31 cellular contexts compared by ENCODE assay signal in genomic region chr2:40129725-40130124, GRCh38.
DNase-seq lines count a peak whose midpoint lies in the region; ATAC-seq, FAIRE-seq and TF ChIP-seq lines count a peak whose summit lies in the region.
"Had no signal": no experiment of that assay in that cellular context is flagged by ENCODE, and none has a peak within 500 bp of the region (broad histone marks: within the 10 kb centered on the region; RNA-seq: fewer than 3 reads in every experiment).

No MANE protein-coding gene starts in this region.

- H3K23ac ChIP-seq in trophoblast cell (ENCODE audit: low read length): no peak overlapping the region

- peaks cover 11% of the 10 kb centered on the region for H3K79me1 ChIP-seq in trophoblast cell (ENCODE audit: low read length)

- intact Hi-C loops in left cardiac atrium (cut with DNase I): no loop called here

- H2AK5ac ChIP-seq in trophoblast cell (ENCODE audit: low read length): no peak overlapping the region

- H3K4me3 ChIP-seq in astrocyte (ENCODE audit: insufficient read depth, low read depth, low read length): no peak overlapping the region
- no peak overlapping the region for H3K4me3 ChIP-seq in trophoblast cell (ENCODE audit: low read depth, low read length)
- H3K4me3 ChIP-seq: adrenal gland, skin epidermis, thyroid gland had no signal

- no CpG with 5 or more reads among the region's 1 CpG for WGBS in trophoblast cell (ENCODE audit: extremely low coverage, insufficient coverage, insufficient read length)

- no peak overlapping the region for H2BK5ac ChIP-seq in trophoblast cell (ENCODE audit: low read depth, low read length, poor library complexity)

- H2BK120ac ChIP-seq in trophoblast cell (ENCODE audit: insufficient read depth, low read length, poor library complexity): peak overlapping the region; percentile 41

- H3K4me3 Mint-ChIP-seq in astrocyte (ENCODE audit: unreplicated experiment): no peak overlapping the region
- H3K4me3 Mint-ChIP-seq: activated CD8-positive, alpha-beta T cell treated with anti-CD3 and anti-CD28 coated beads, Interleukin-2, amount 10 ng/mL, durations not matched to agents 7 days and 5 days; B cell; central memory CD8-positive, alpha-beta T cell; natural killer cell; stimulated activated memory B cell treated with anti-CD40 and anti-IgM and Interleukin-4, amounts not matched to agents 10 μg/mL and 1 μg/mL and 100 μg/mL, for 72 hours had no signal

- H3K27me3 ChIP-seq in astrocyte (ENCODE audit: insufficient read depth, low read length) (no peaks in the 10 kb centered on the region), trophoblast cell (ENCODE audit: insufficient read depth, low read length) (no peaks in the 10 kb centered on the region)
- H3K27me3 ChIP-seq: adrenal gland, thyroid gland had no signal

- peak overlapping the region; percentile 77 for H4K91ac ChIP-seq in trophoblast cell (ENCODE audit: low read depth, low read length)

- no peaks in the 10 kb centered on the region for H3K27me3 Mint-ChIP-seq in astrocyte (ENCODE audit: low read depth, unreplicated experiment)
- H3K27me3 Mint-ChIP-seq: B cell; central memory CD8-positive, alpha-beta T cell; stimulated activated memory B cell treated with anti-CD40 and anti-IgM and Interleukin-4, amounts not matched to agents 10 μg/mL and 1 μg/mL and 100 μg/mL, for 72 hours had no signal

- no peak overlapping the region for H2BK12ac ChIP-seq in trophoblast cell (ENCODE audit: low read length)

- peaks cover 23% of the 10 kb centered on the region for H3K4me1 ChIP-seq in astrocyte (ENCODE audit: insufficient read depth, low read length)
- peaks cover 4 to 6% of the 10 kb centered on the region in 2 experiments for H3K4me1 ChIP-seq in trophoblast cell (ENCODE audit: control insufficient read depth in 1 of 2, insufficient read depth in 2 of 2, low read length in 2 of 2)
- H3K4me1 ChIP-seq: adrenal gland, parathyroid adenoma, thyroid gland had no signal

- ATAC-seq in left cardiac atrium (peak; percentile 69 to 80), GM18909 (IDR thresholded peaks at IDR 0.05; ENCODE audit: poor library complexity, unreplicated experiment) (no peak)
- ATAC-seq: activated CD4-positive, CD25-positive, alpha-beta regulatory T cell treated with anti-CD3 and anti-CD28 coated beads, Interleukin-2, amount 50 U/mL, for 24 hours; activated CD8-positive, alpha-beta T cell treated with anti-CD3 and anti-CD28 coated beads, Interleukin-2, amount 10 ng/mL, durations not matched to agents 7 days and 5 days; esophagus mucosa; natural killer cell; stimulated activated memory B cell treated with anti-CD40 and anti-IgM and Interleukin-4, amounts not matched to agents 10 μg/mL and 1 μg/mL and 100 μg/mL, for 72 hours had no signal

- H4K20me1 ChIP-seq in astrocyte (ENCODE audit: insufficient read depth, low read length): no peaks in the 10 kb centered on the region

- H3K18ac ChIP-seq in trophoblast cell (ENCODE audit: low read length): no peak overlapping the region

- H3K79me2 ChIP-seq in astrocyte (ENCODE audit: insufficient read depth, low read length) (no peaks in the 10 kb centered on the region), trophoblast cell (ENCODE audit: control insufficient read depth, insufficient read depth, low read length, poor library complexity) (no peaks in the 10 kb centered on the region)
- H3K79me2 ChIP-seq: parathyroid adenoma had no signal

- TF ChIP-seq CTCF in astrocyte (IDR thresholded peaks at IDR 0.05; ENCODE audit: insufficient read depth, low read depth, low read length): no peak

- peak; percentile 34 for DNase-seq in EH (ENCODE audit: low read depth)
- no peak for DNase-seq in astrocyte (ENCODE audit: low read depth)
- peak; percentile 36 for DNase-seq in left cardiac atrium
- no peak for DNase-seq in trophoblast cell
- no peak for DNase-seq in stimulated activated CD4-positive, alpha-beta T cell treated with anti-CD3 and anti-CD28 coated beads, Interleukin-4, amount 100 ng/mL, for 1 hour
- no peak for DNase-seq in activated gamma-delta T cell treated with Interleukin-2 at 50 U/mL for 16 hours
- DNase-seq in COLO829 (ENCODE audit: low spot score): no peak
- DNase-seq: activated CD8-positive, alpha-beta T cell treated with anti-CD3 and anti-CD28 coated beads, Interleukin-2, amount 10 ng/mL, durations not matched to agents 7 days and 5 days; activated naive CD4-positive, alpha-beta T cell; DMS79 treated with DMSO at 0.1 percent for 48 hours; effector CD8-positive, alpha-beta T cell; GOT3; kidney glomerular epithelial cell; natural killer cell; NCI-H1048; NCI-H2029; stimulated activated CD4-positive, alpha-beta T cell treated with anti-CD3 and anti-CD28 coated beads, Interleukin-2, amount 100 ng/mL, for 24 hours; SW 1271; thyroid gland had no signal

- H2AFZ ChIP-seq in astrocyte (ENCODE audit: low read depth, low read length) (no peak overlapping the region), trophoblast cell (ENCODE audit: insufficient read depth, low read length, poor library complexity) (no peak overlapping the region)
- H2AFZ ChIP-seq: parathyroid adenoma had no signal

- H3K9ac ChIP-seq in astrocyte (ENCODE audit: low read length) (no peak overlapping the region), trophoblast cell (ENCODE audit: low read length) (no peak overlapping the region)
- H3K9ac ChIP-seq: parathyroid adenoma had no signal

- H3K36me3 ChIP-seq in astrocyte (ENCODE audit: insufficient read depth, low read length) (no peaks in the 10 kb centered on the region), trophoblast cell (ENCODE audit: control insufficient read depth in 1 of 2, insufficient read depth in 2 of 2, low read length in 2 of 2) (peaks cover 0 to 2% of the 10 kb centered on the region in 2 experiments)
- H3K36me3 ChIP-seq: adrenal gland, thyroid gland had no signal

- H3K14ac ChIP-seq in trophoblast cell (ENCODE audit: low read length): no peak overlapping the region

- FAIRE-seq in astrocyte (lab: Jason Lieb, UNC): no peak
- FAIRE-seq: A204.1, frontal cortex, GM12891 had no signal

- H3K9me3 ChIP-seq in astrocyte (ENCODE audit: insufficient read depth, low read depth, low read length) (no peaks in the 10 kb centered on the region), trophoblast cell (ENCODE audit: insufficient read depth, low read depth, low read length) (no peaks in the 10 kb centered on the region)
- H3K9me3 ChIP-seq: adrenal gland, thyroid gland had no signal

- peak overlapping the region; percentile 67 for H3K27ac Mint-ChIP-seq in astrocyte (ENCODE audit: unreplicated experiment)
- H3K27ac Mint-ChIP-seq: activated CD8-positive, alpha-beta T cell treated with anti-CD3 and anti-CD28 coated beads, Interleukin-2, amount 10 ng/mL, durations not matched to agents 7 days and 5 days; B cell; natural killer cell; stimulated activated memory B cell treated with anti-CD40 and anti-IgM and Interleukin-4, amounts not matched to agents 10 μg/mL and 1 μg/mL and 100 μg/mL, for 72 hours had no signal

- H4K12ac ChIP-seq in trophoblast cell (ENCODE audit: low read depth, low read length): no peak overlapping the region

- H3K4me2 ChIP-seq in astrocyte (ENCODE audit: low read length): peak overlapping the region; percentile 12
- H3K4me2 ChIP-seq in trophoblast cell (ENCODE audit: low read length): no peak overlapping the region

- no peak overlapping the region for H3K4ac ChIP-seq in trophoblast cell (ENCODE audit: low read depth, low read length)

- peaks cover 2% of the 10 kb centered on the region for H3K9me3 Mint-ChIP-seq in astrocyte (ENCODE audit: unreplicated experiment)
- H3K9me3 Mint-ChIP-seq: central memory CD8-positive, alpha-beta T cell; natural killer cell; stimulated activated memory B cell treated with anti-CD40 and anti-IgM and Interleukin-4, amounts not matched to agents 10 μg/mL and 1 μg/mL and 100 μg/mL, for 72 hours had no signal

- H4K8ac ChIP-seq in trophoblast cell (ENCODE audit: low read depth, low read length): no peak overlapping the region

- H3K4me1 Mint-ChIP-seq in astrocyte (ENCODE audit: low read depth, unreplicated experiment): peaks cover 22% of the 10 kb centered on the region
- H3K4me1 Mint-ChIP-seq: B cell; central memory CD8-positive, alpha-beta T cell; natural killer cell; stimulated activated memory B cell treated with anti-CD40 and anti-IgM and Interleukin-4, amounts not matched to agents 10 μg/mL and 1 μg/mL and 100 μg/mL, for 72 hours had no signal

- H3K36me3 Mint-ChIP-seq in astrocyte (ENCODE audit: low read depth, unreplicated experiment): peaks cover 6% of the 10 kb centered on the region
- H3K36me3 Mint-ChIP-seq: natural killer cell; stimulated activated memory B cell treated with anti-CD40 and anti-IgM and Interleukin-4, amounts not matched to agents 10 μg/mL and 1 μg/mL and 100 μg/mL, for 72 hours had no signal

- H3K27ac ChIP-seq in astrocyte (ENCODE audit: low read depth, low read length): peak overlapping the region; percentile 19
- H3K27ac ChIP-seq in trophoblast cell (ENCODE audit: low read depth, low read length): peak overlapping the region; percentile 1
- H3K27ac ChIP-seq: adrenal gland, parathyroid adenoma, skin epidermis, thyroid gland had no signal

Comparison
In these comparisons a context has a peak if more than half of its experiments do, and no peak if none do; other contexts are left out.
1. DNase-seq: peak in EH (single experiment) and left cardiac atrium (single experiment); none in astrocyte (single experiment), trophoblast cell (0 of 2), stimulated activated CD4-positive, alpha-beta T cell treated with anti-CD3 and anti-CD28 coated beads, Interleukin-4, amount 100 ng/mL, for 1 hour (single experiment), activated gamma-delta T cell treated with Interleukin-2 at 50 U/mL for 16 hours (single experiment) and COLO829 (single experiment).